19 cellular contexts compared by ENCODE assay signal in genomic region chr10:133131053-133131452, GRCh38. TPM values are rescaled to one million over a fixed set of nuclear protein-coding genes. Genes with fewer than 3 reads are reported as not detected.
DNase-seq lines count a peak whose midpoint lies in the region; ATAC-seq and TF ChIP-seq lines count a peak whose summit lies in the region.
"Had no signal": no experiment of that assay in that cellular context is flagged by ENCODE, and none has a peak within 500 bp of the region (broad histone marks: within the 10 kb centered on the region; RNA-seq: fewer than 3 reads in every experiment).

No MANE protein-coding gene starts in this region.

- dilution Hi-C loops in mammary epithelial cell (cut with HindIII; ENCODE audit: low sequenced_read_pairs): no loop called here

- CTCF ChIA-PET in activated CD4-positive, alpha-beta memory T cell treated with anti-CD3 and anti-CD28 coated beads for 36 hours (lab: Charles Lee): no interaction called here
- CTCF ChIA-PET in activated CD4-positive, alpha-beta memory T cell treated with anti-CD3 and anti-CD28 coated beads, Interleukin-2, amount 10 ng/mL, durations not matched to agents 7 days and 5 days (lab: Charles Lee): no interaction called here
- CTCF ChIA-PET in mammary epithelial cell (lab: Charles Lee; ENCODE audit: low non-redundant PET): no interaction called here

- H3K4me1 ChIP-seq in psoas muscle (no peaks in the 10 kb centered on the region), mammary epithelial cell (ENCODE audit: insufficient read depth, low read length) (no peaks in the 10 kb centered on the region)

- H3K36me3 Mint-ChIP-seq in activated CD4-positive, alpha-beta memory T cell treated with anti-CD3 and anti-CD28 coated beads for 36 hours: no peaks in the 10 kb centered on the region
- H3K36me3 Mint-ChIP-seq in activated CD4-positive, alpha-beta memory T cell treated with anti-CD3 and anti-CD28 coated beads, Interleukin-2, amount 10 ng/mL, durations not matched to agents 7 days and 5 days (ENCODE audit: low read depth): no peaks in the 10 kb centered on the region

- H3K4me1 Mint-ChIP-seq in activated CD4-positive, alpha-beta memory T cell treated with anti-CD3 and anti-CD28 coated beads for 36 hours (ENCODE audit: low read depth): no peaks in the 10 kb centered on the region
- H3K4me1 Mint-ChIP-seq in activated CD4-positive, alpha-beta memory T cell treated with anti-CD3 and anti-CD28 coated beads, Interleukin-2, amount 10 ng/mL, durations not matched to agents 7 days and 5 days: no peaks in the 10 kb centered on the region

- no peaks in the 10 kb centered on the region for H3K79me2 ChIP-seq in mammary epithelial cell (ENCODE audit: insufficient read depth, low read length)

- H3K27me3 ChIP-seq in H7 (ENCODE audit: control insufficient read depth, insufficient read depth, low read length) (no peaks in the 10 kb centered on the region), psoas muscle (ENCODE audit: insufficient read depth in 3 of 3, low read length in 2 of 3) (peaks cover 0 to 6% (median 0%) of the 10 kb centered on the region in 3 donors), mammary epithelial cell (ENCODE audit: insufficient read depth, low read length) (no peaks in the 10 kb centered on the region)

- no peaks in the 10 kb centered on the region for H4K20me1 ChIP-seq in mammary epithelial cell (ENCODE audit: insufficient read depth, low read length)

- peaks cover 1% of the 10 kb centered on the region for H3K27me3 Mint-ChIP-seq in activated CD4-positive, alpha-beta memory T cell treated with anti-CD3 and anti-CD28 coated beads for 36 hours
- no peaks in the 10 kb centered on the region for H3K27me3 Mint-ChIP-seq in activated CD4-positive, alpha-beta memory T cell treated with anti-CD3 and anti-CD28 coated beads, Interleukin-2, amount 10 ng/mL, durations not matched to agents 7 days and 5 days

- H3K27ac ChIP-seq in psoas muscle: no peak overlapping the region
- no peak overlapping the region for H3K27ac ChIP-seq in mammary epithelial cell (ENCODE audit: insufficient read depth, low read depth, low read length)

- ATAC-seq in psoas muscle: no peak
- no peak for ATAC-seq in GM21786 (IDR thresholded peaks at IDR 0.05; ENCODE audit: unreplicated experiment)
- ATAC-seq: Right ventricle myocardium inferior had no signal

- H3K4me3 Mint-ChIP-seq in activated CD4-positive, alpha-beta memory T cell treated with anti-CD3 and anti-CD28 coated beads for 36 hours: no peak overlapping the region
- no peak overlapping the region for H3K4me3 Mint-ChIP-seq in activated CD4-positive, alpha-beta memory T cell treated with anti-CD3 and anti-CD28 coated beads, Interleukin-2, amount 10 ng/mL, durations not matched to agents 7 days and 5 days

- intact Hi-C loops in activated CD4-positive, alpha-beta memory T cell treated with anti-CD3 and anti-CD28 coated beads for 36 hours (cut with micrococcal nuclease): no loop called here
- intact Hi-C loops in psoas muscle (cut with DNase I) (no loop called here), mammary epithelial cell (cut with micrococcal nuclease) (no loop called here)

- no peak overlapping the region for H3K4me3 ChIP-seq in H7 (ENCODE audit: insufficient read depth, low read depth, low read length)
- no peak overlapping the region for H3K4me3 ChIP-seq in psoas muscle
- H3K4me3 ChIP-seq in mammary epithelial cell (replicated peaks in 1 of 3; ENCODE audit: insufficient read depth in 1 of 3, low read depth in 2 of 3, low read length in 3 of 3): no peak overlapping the region
- H3K4me3 ChIP-seq: MG63 had no signal

- no peak overlapping the region for H3K4me2 ChIP-seq in mammary epithelial cell (ENCODE audit: insufficient read depth, low read depth, low read length)

- no peaks in the 10 kb centered on the region for H3K9me3 ChIP-seq in psoas muscle
- peaks cover 22% of the 10 kb centered on the region for H3K9me3 ChIP-seq in mammary epithelial cell (replicated peaks; ENCODE audit: insufficient read depth, low read length)
- H3K9me3 ChIP-seq: MG63 had no signal

- no peak overlapping the region for H2AFZ ChIP-seq in mammary epithelial cell (ENCODE audit: low read depth, low read length)

- in situ Hi-C loops in mammary epithelial cell (cut with MboI; ENCODE audit: low sequenced_read_pairs in 2 of 2): no loop called here

- H3K9ac ChIP-seq in mammary epithelial cell (ENCODE audit: insufficient read depth, low read length): no peak overlapping the region

- no peaks in the 10 kb centered on the region for H3K9me3 Mint-ChIP-seq in activated CD4-positive, alpha-beta memory T cell treated with anti-CD3 and anti-CD28 coated beads for 36 hours
- H3K9me3 Mint-ChIP-seq in activated CD4-positive, alpha-beta memory T cell treated with anti-CD3 and anti-CD28 coated beads, Interleukin-2, amount 10 ng/mL, durations not matched to agents 7 days and 5 days: no peaks in the 10 kb centered on the region

- TF ChIP-seq CTCF in psoas muscle (IDR thresholded peaks at IDR 0.05) (no peak), mammary epithelial cell (conservative IDR thresholded peaks at IDR 0.05 in 1 of 2, IDR thresholded peaks at IDR 0.05 in 1 of 2; ENCODE audit: extremely low read depth in 1 of 2, insufficient read depth in 1 of 2, low read depth in 1 of 2, low read length in 2 of 2) (no peak)

- WGBS in psoas muscle, 3 donors: 70 to 83% (median 72%) methylated on average over 18 of the region's 18 CpGs
- 58% methylated on average over 17 of the region's 18 CpGs for WGBS in mammary epithelial cell (ENCODE audit: low coverage, missing lambda C conversion rate)

- H3K27ac Mint-ChIP-seq in activated CD4-positive, alpha-beta memory T cell treated with anti-CD3 and anti-CD28 coated beads for 36 hours: no peak overlapping the region
- no peak overlapping the region for H3K27ac Mint-ChIP-seq in activated CD4-positive, alpha-beta memory T cell treated with anti-CD3 and anti-CD28 coated beads, Interleukin-2, amount 10 ng/mL, durations not matched to agents 7 days and 5 days

- H3K36me3 ChIP-seq in H7 (replicated peaks; ENCODE audit: control insufficient read depth, insufficient read depth, low read length): no peaks in the 10 kb centered on the region
- H3K36me3 ChIP-seq in psoas muscle (ENCODE audit: insufficient read depth in 1 of 2, low read depth in 1 of 2): no peaks in the 10 kb centered on the region
- H3K36me3 ChIP-seq in mammary epithelial cell (ENCODE audit: insufficient read depth, low read length): no peaks in the 10 kb centered on the region
- H3K36me3 ChIP-seq: MG63 had no signal

- no TSS peak for BruUV-seq in mammary epithelial cell (replicated peaks; lab: Mats Ljungman, UMichigan)

- POLR2A ChIA-PET in activated CD4-positive, alpha-beta memory T cell treated with anti-CD3 and anti-CD28 coated beads for 36 hours (lab: Charles Lee): no interaction called here
- POLR2A ChIA-PET in activated CD4-positive, alpha-beta memory T cell treated with anti-CD3 and anti-CD28 coated beads, Interleukin-2, amount 10 ng/mL, durations not matched to agents 7 days and 5 days (lab: Charles Lee): no interaction called here

- peak; percentile 6 for DNase-seq in activated CD4-positive, alpha-beta memory T cell treated with anti-CD3 and anti-CD28 coated beads for 36 hours
- DNase-seq in activated CD4-positive, alpha-beta memory T cell treated with anti-CD3 and anti-CD28 coated beads, Interleukin-2, amount 10 ng/mL, durations not matched to agents 7 days and 5 days: no peak
- peak; percentile 66 for DNase-seq in H7
- DNase-seq in islet precursor cell: peak; percentile 42
- peak; percentile 4 to 27 for DNase-seq in psoas muscle
- DNase-seq in ecto neural progenitor cell (ENCODE audit: low spot score): no peak
- no peak for DNase-seq in mammary epithelial cell
- DNase-seq: 8988T, C1 segment of cervical spinal cord, GF-D8, GOT3, Karpas-422, MG63, NCI-H1092, NCI-H2227 treated with DMSO at 0.1 percent for 48 hours, NCI-H524 had no signal

RNA-seq across cellular contexts. Expression of gene KNDC1, which starts 29.0 kb away (rescaled TPM):
- total RNA-seq in activated CD4-positive, alpha-beta memory T cell treated with anti-CD3 and anti-CD28 coated beads for 36 hours: under 1 TPM; 0.17 to 0.70 TPM
- 1 to 10 TPM in 1 of 2 experiments, under 1 TPM in 1; 0.55 to 1.2 TPM for total RNA-seq in activated CD4-positive, alpha-beta memory T cell treated with anti-CD3 and anti-CD28 coated beads, Interleukin-2, amount 10 ng/mL, durations not matched to agents 7 days and 5 days
- 13.7 and 16.7 TPM in 2 replicates for total RNA-seq in H7 (2014; rRNA removed; shearing (Covaris generic))
- total RNA-seq in psoas muscle (under 1 TPM in 1 of 4 donors, not detected in 3; 0.10 TPM), mammary epithelial cell (1 to 10 TPM in 1 of 2 donors, under 1 TPM in 1; 0.83 to 1.2 TPM)
- polyA plus RNA-seq in psoas muscle (under 1 TPM in 2 of 3 donors, not detected in 1; under 0.01 to 0.01 TPM), mammary epithelial cell (not detected)
- not detected for polyA minus RNA-seq in mammary epithelial cell
- total RNA-seq: Daoy, Right ventricle myocardium inferior had no signal

RNA-seq across cellular contexts. Expression of gene ADGRA1, which starts 43.3 kb away (rescaled TPM):
- total RNA-seq in activated CD4-positive, alpha-beta memory T cell treated with anti-CD3 and anti-CD28 coated beads for 36 hours: not detected
- not detected for total RNA-seq in activated CD4-positive, alpha-beta memory T cell treated with anti-CD3 and anti-CD28 coated beads, Interleukin-2, amount 10 ng/mL, durations not matched to agents 7 days and 5 days
- total RNA-seq in H7 (2014; rRNA removed; shearing (Covaris generic)): 0.37 and 0.62 TPM in 2 replicates
- total RNA-seq in psoas muscle (under 1 TPM in 3 of 4 donors, not detected in 1; 0.06 to 0.84 (median 0.44) TPM), mammary epithelial cell (not detected)
- polyA plus RNA-seq in psoas muscle (under 1 TPM in 2 of 3 donors, not detected in 1; 0.05 to 0.08 TPM), mammary epithelial cell (not detected)
- not detected for polyA minus RNA-seq in mammary epithelial cell
- total RNA-seq: Daoy, Right ventricle myocardium inferior had no signal

Comparison
In these comparisons a context has a peak if more than half of its experiments do, and no peak if none do; other contexts are left out.
1. DNase-seq: peak in activated CD4-positive, alpha-beta memory T cell treated with anti-CD3 and anti-CD28 coated beads for 36 hours (single experiment), H7 (single experiment), islet precursor cell (single experiment) and psoas muscle (2 of 2); none in activated CD4-positive, alpha-beta memory T cell treated with anti-CD3 and anti-CD28 coated beads, Interleukin-2, amount 10 ng/mL, durations not matched to agents 7 days and 5 days (single experiment), ecto neural progenitor cell (single experiment) and mammary epithelial cell (single experiment).